Comparison of ENCODE assay signal across 25 cellular contexts in the genomic region with DNA sequence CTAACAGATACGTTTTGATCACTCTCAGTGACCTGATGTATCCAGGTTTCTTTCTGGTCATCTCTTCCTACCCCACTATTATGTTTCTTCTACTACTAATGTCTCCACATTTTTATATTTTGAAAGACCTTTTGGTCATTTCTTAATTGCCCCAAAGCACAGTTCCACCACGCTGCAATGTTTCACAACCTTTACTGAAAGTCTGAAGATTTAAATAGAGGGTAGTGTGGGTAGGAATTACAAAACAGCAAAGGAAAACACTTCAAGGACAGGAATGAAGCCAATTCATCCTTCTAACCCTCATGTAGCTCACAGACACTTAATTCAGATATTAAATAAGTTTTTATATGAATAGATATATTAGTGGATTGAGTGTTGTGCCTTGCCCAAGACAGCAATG.
"Had no signal": no experiment of that assay in that cellular context is flagged by ENCODE, and none has a peak within 500 bp of the region (broad histone marks: within the 10 kb centered on the region; RNA-seq: fewer than 3 reads in every experiment).

No MANE protein-coding gene starts in this region.

- H3K27me3 ChIP-seq: ovary, suprapubic skin, tibial artery, uterus had no signal

- DNase-seq: hypothalamus; immature natural killer cell; islet precursor cell; left ventricle myocardium inferior; midbrain; mucosa of descending colon; naive thymus-derived CD4-positive, alpha-beta T cell; ovary; retina; right cardiac atrium; stimulated activated CD4-positive, alpha-beta T cell treated with anti-CD3 and anti-CD28 coated beads, Interleukin-12 subunit alpha, Interleukin-12 subunit beta, amount 100 ng/mL, for 4 hours; stimulated activated CD4-positive, alpha-beta T cell treated with anti-CD3 and anti-CD28 coated beads, Interleukin-15, amount 100 ng/mL, for 24 hours; stimulated activated CD4-positive, alpha-beta T cell treated with anti-CD3 and anti-CD28 coated beads, Interleukin-2, amount 100 ng/mL, for 24 hours; stimulated activated CD4-positive, alpha-beta T cell treated with anti-CD3 and anti-CD28 coated beads, Interleukin-4, amount 100 ng/mL, for 1 hour; stimulated activated naive CD4-positive, alpha-beta T cell; tibial artery; trophoblast cell; uterus had no signal

- H3K4me1 ChIP-seq: left ventricle myocardium inferior, suprapubic skin, tibial artery, uterus had no signal

- H3K36me3 ChIP-seq: left ventricle myocardium inferior, ovary, suprapubic skin, thoracic aorta, tibial artery, uterus had no signal

- H3K9me3 ChIP-seq: mucosa of descending colon, ovary, suprapubic skin, thoracic aorta, tibial artery, uterus had no signal

- H3K27ac ChIP-seq: left ventricle myocardium inferior, ovary, skin epidermis, suprapubic skin, thoracic aorta, tibial artery, uterus had no signal

- H3K4me3 ChIP-seq: left ventricle myocardium inferior, lung, mucosa of descending colon, ovary, skin epidermis, suprapubic skin, thoracic aorta, tibial artery, uterus had no signal

- ATAC-seq: mucosa of descending colon; naive thymus-derived CD4-positive, alpha-beta T cell; natural killer cell treated with Interleukin-12 subunit alpha and Interleukin-12 subunit beta and Interleukin-15 and Interleukin-18, amount 100 ng/mL, for 72 hours; right cardiac atrium; sciatic nerve; stimulated activated effector memory CD8-positive, alpha-beta T cell treated with anti-CD3 and anti-CD28 coated beads, Interleukin-12 subunit alpha, Interleukin-12 subunit beta, amount 100 ng/mL, for 72 hours had no signal
